ENCODE assay signal across 28 cellular contexts in the genomic region with DNA sequence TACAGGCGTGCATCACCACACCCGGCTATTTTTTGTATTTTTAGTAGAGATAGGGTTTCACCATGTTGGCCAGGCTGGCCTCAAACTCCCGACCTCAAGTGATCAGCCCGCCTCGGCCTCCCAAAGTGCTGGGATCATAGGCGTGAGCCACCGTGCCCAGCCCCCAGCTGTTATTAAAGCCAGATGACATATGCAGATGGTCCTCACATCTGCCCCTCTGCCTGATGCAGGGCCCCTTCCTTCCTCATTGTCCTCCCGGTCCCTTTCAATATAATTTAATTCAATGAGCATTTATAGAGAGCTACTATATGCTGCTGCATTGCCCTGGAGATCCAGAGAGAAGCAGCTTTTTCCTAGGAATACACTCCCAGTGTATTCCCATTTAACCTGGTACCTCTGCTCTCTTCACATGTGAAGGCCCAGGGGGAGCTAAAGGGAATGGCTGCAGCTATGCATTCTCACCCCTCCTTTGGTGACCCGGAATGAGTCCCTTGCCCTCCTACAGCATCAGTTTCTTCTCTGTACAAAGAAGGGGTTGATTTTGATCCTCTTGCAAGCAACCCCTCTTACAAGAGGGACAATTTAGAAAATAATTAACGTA. TPM values are rescaled to one million over a fixed set of nuclear protein-coding genes. Genes with fewer than 3 reads are reported as not detected.
"Had no signal": no experiment of that assay in that cellular context is flagged by ENCODE, and none has a peak within 500 bp of the region (broad histone marks: within the 10 kb centered on the region; RNA-seq: fewer than 3 reads in every experiment).

No MANE protein-coding gene starts in this region.

- DNase-seq: activated CD4-positive, alpha-beta T cell treated with anti-CD3 and anti-CD28 coated beads for 48 hours; activated CD4-positive, alpha-beta T cell treated with anti-CD3 and anti-CD28 coated beads, Interleukin-2, amount 50 U/mL, for 48 hours; activated CD8-positive, alpha-beta memory T cell treated with anti-CD3 and anti-CD28 coated beads for 24 hours; activated gamma-delta T cell; activated naive CD4-positive, alpha-beta T cell treated with anti-CD3 and anti-CD28 coated beads, Interleukin-2, amount 10 ng/mL, durations not matched to agents 7 days and 5 days; activated naive CD8-positive, alpha-beta T cell treated with anti-CD3 and anti-CD28 coated beads, Interleukin-2, amount 10 ng/mL, durations not matched to agents 7 days and 5 days; brain microvascular endothelial cell; dorsolateral prefrontal cortex; effector memory CD4-positive, alpha-beta T cell; erythroblast; gastrocnemius medialis; glutamatergic neuron; left cardiac atrium; left ventricle myocardium superior; right cardiac atrium; stimulated activated CD4-positive, alpha-beta T cell treated with anti-CD3 and anti-CD28 coated beads, Interleukin-15, amount 100 ng/mL, for 24 hours; stimulated activated CD4-positive, alpha-beta T cell treated with anti-CD3 and anti-CD28 coated beads, Interleukin-2, amount 100 ng/mL, for 24 hours; stimulated activated naive CD4-positive, alpha-beta T cell; tibial artery had no signal

- H3K4me1 ChIP-seq: ascending aorta, gastrocnemius medialis, suprapubic skin, tibial artery had no signal

- H3K36me3 ChIP-seq: ascending aorta, brain microvascular endothelial cell, gastrocnemius medialis, suprapubic skin, tibial artery had no signal

- ATAC-seq: activated CD4-positive, CD25-positive, alpha-beta regulatory T cell treated with anti-CD3 and anti-CD28 coated beads, Interleukin-2, amount 50 U/mL, for 24 hours; gastrocnemius medialis; left cardiac atrium; left ventricle myocardium superior; right cardiac atrium had no signal

- H3K27me3 Mint-ChIP-seq: activated naive CD4-positive, alpha-beta T cell treated with anti-CD3 and anti-CD28 coated beads, Interleukin-2, amount 10 ng/mL, durations not matched to agents 7 days and 5 days; activated naive CD8-positive, alpha-beta T cell treated with anti-CD3 and anti-CD28 coated beads, Interleukin-2, amount 10 ng/mL, durations not matched to agents 7 days and 5 days had no signal

- H3K36me3 Mint-ChIP-seq: activated naive CD4-positive, alpha-beta T cell treated with anti-CD3 and anti-CD28 coated beads, Interleukin-2, amount 10 ng/mL, durations not matched to agents 7 days and 5 days; activated naive CD8-positive, alpha-beta T cell treated with anti-CD3 and anti-CD28 coated beads, Interleukin-2, amount 10 ng/mL, durations not matched to agents 7 days and 5 days had no signal

- H3K4me1 Mint-ChIP-seq: activated naive CD4-positive, alpha-beta T cell treated with anti-CD3 and anti-CD28 coated beads, Interleukin-2, amount 10 ng/mL, durations not matched to agents 7 days and 5 days; activated naive CD8-positive, alpha-beta T cell treated with anti-CD3 and anti-CD28 coated beads, Interleukin-2, amount 10 ng/mL, durations not matched to agents 7 days and 5 days; nephron had no signal

- H3K4me3 ChIP-seq: ascending aorta, coronary artery, dorsolateral prefrontal cortex, gastrocnemius medialis, suprapubic skin, tibial artery had no signal

- H3K27me3 ChIP-seq: ascending aorta, brain microvascular endothelial cell, dorsolateral prefrontal cortex, gastrocnemius medialis, suprapubic skin, tibial artery had no signal

- H3K27ac ChIP-seq: ascending aorta, brain microvascular endothelial cell, coronary artery, dorsolateral prefrontal cortex, gastrocnemius medialis, suprapubic skin, tibial artery had no signal

- H3K9me3 ChIP-seq: ascending aorta, gastrocnemius medialis, suprapubic skin, tibial artery had no signal

- H3K4me3 Mint-ChIP-seq: activated naive CD4-positive, alpha-beta T cell treated with anti-CD3 and anti-CD28 coated beads, Interleukin-2, amount 10 ng/mL, durations not matched to agents 7 days and 5 days; activated naive CD8-positive, alpha-beta T cell treated with anti-CD3 and anti-CD28 coated beads, Interleukin-2, amount 10 ng/mL, durations not matched to agents 7 days and 5 days; activated T-helper 1 cell treated with anti-CD3 and anti-CD28 coated beads, Interleukin-12 subunit alpha, Interleukin-12 subunit beta, Interleukin-2, Interleukin-4 antibody, amounts not matched to agents 30 ng/mL and 10 ng/mL and 1 ng/mL, durations not matched to agents 14 hours and 24 hours and 36 hours; nephron had no signal

- H3K9me3 Mint-ChIP-seq: activated naive CD4-positive, alpha-beta T cell treated with anti-CD3 and anti-CD28 coated beads, Interleukin-2, amount 10 ng/mL, durations not matched to agents 7 days and 5 days; activated naive CD8-positive, alpha-beta T cell treated with anti-CD3 and anti-CD28 coated beads, Interleukin-2, amount 10 ng/mL, durations not matched to agents 7 days and 5 days; activated T-helper 1 cell treated with anti-CD3 and anti-CD28 coated beads, Interleukin-12 subunit alpha, Interleukin-12 subunit beta, Interleukin-2, Interleukin-4 antibody, amounts not matched to agents 30 ng/mL and 10 ng/mL and 1 ng/mL, durations not matched to agents 14 hours and 24 hours and 36 hours had no signal

RNA-seq across cellular contexts. Expression of gene L1TD1, which starts 55.6 kb away (rescaled TPM):
- total RNA-seq: activated naive CD8-positive, alpha-beta T cell treated with anti-CD3 and anti-CD28 coated beads, Interleukin-2, amount 10 ng/mL, durations not matched to agents 7 days and 5 days; activated T-helper 1 cell treated with anti-CD3 and anti-CD28 coated beads, Interleukin-12 subunit alpha, Interleukin-12 subunit beta, Interleukin-2, Interleukin-4 antibody, amounts not matched to agents 30 ng/mL and 10 ng/mL and 1 ng/mL, durations not matched to agents 14 hours and 24 hours and 36 hours; ascending aorta; cerebellum; gastrocnemius medialis; lung microvascular endothelial cell; osteoblast had no signal
